12 cellular contexts compared by ENCODE assay signal in genomic region chr2:203873921-203874631, GRCh38. TPM values are rescaled to one million over a fixed set of nuclear protein-coding genes. Genes with fewer than 3 reads are reported as not detected.
A peak's percentile ranks its signal among the peaks of the same experiment; 100 is the strongest.
DNase-seq lines count a peak whose midpoint lies in the region; TF ChIP-seq lines count a peak whose summit lies in the region.
"Had no signal": no experiment of that assay in that cellular context is flagged by ENCODE, and none has a peak within 500 bp of the region (broad histone marks: within the 10 kb centered on the region; RNA-seq: fewer than 3 reads in every experiment).

No MANE protein-coding gene starts in this region.

- no peaks in the 10 kb centered on the region for H3K4me1 ChIP-seq in neural progenitor cell
- H3K4me1 ChIP-seq: HAP-1 had no signal

- no peak overlapping the region for H3K9ac ChIP-seq in neural progenitor cell

- H3K36me3 ChIP-seq in neural progenitor cell = no peaks in the 10 kb centered on the region
- H3K36me3 ChIP-seq: HAP-1 had no signal

- peak; percentile 39 for DNase-seq in activated CD4-positive, alpha-beta T cell treated with anti-CD3 and anti-CD28 coated beads, Interleukin-2, amount 10 ng/mL, durations not matched to agents 7 days and 5 days
- no peak for DNase-seq in activated CD4-positive, alpha-beta T cell treated with anti-CD3 and anti-CD28 coated beads for 1 hour
- peak; percentile 82 for DNase-seq in NCI-H2227 (lab: John Stamatoyannopoulos, UW; ENCODE audit: unreplicated experiment)
- peak; percentile 49 for DNase-seq in astrocyte of the hippocampus (ENCODE audit: low read depth, low spot score)
- peak; percentile 53 for DNase-seq in neural progenitor cell (ENCODE audit: low spot score)
- DNase-seq in SKM-1 (lab: John Stamatoyannopoulos, UW; ENCODE audit: unreplicated experiment) = no peak
- no peak for DNase-seq in pons (ENCODE audit: low spot score)
- DNase-seq in NCI-H446 treated with DMSO at 0.1 percent for 48 hours (lab: John Stamatoyannopoulos, UW) = no peak
- DNase-seq: EL, NCI-H82 had no signal

- no peaks in the 10 kb centered on the region for H3K27me3 ChIP-seq in neural progenitor cell

- H3K4me3 ChIP-seq in neural progenitor cell = no peak overlapping the region
- H3K4me3 ChIP-seq: coronary artery, HAP-1 had no signal

- peaks cover 15% of the 10 kb centered on the region for H3K9me3 Mint-ChIP-seq in activated CD4-positive, alpha-beta T cell treated with anti-CD3 and anti-CD28 coated beads, Interleukin-2, amount 10 ng/mL, durations not matched to agents 7 days and 5 days
- H3K9me3 Mint-ChIP-seq in neural progenitor cell = no peaks in the 10 kb centered on the region

- no peaks in the 10 kb centered on the region for H3K27me3 Mint-ChIP-seq in activated CD4-positive, alpha-beta T cell treated with anti-CD3 and anti-CD28 coated beads, Interleukin-2, amount 10 ng/mL, durations not matched to agents 7 days and 5 days
- peaks cover 3% of the 10 kb centered on the region for H3K27me3 Mint-ChIP-seq in neural progenitor cell (ENCODE audit: insufficient read depth, low read depth)

- H3K9me3 ChIP-seq in neural progenitor cell (ENCODE audit: low read depth) = no peaks in the 10 kb centered on the region
- H3K9me3 ChIP-seq: HAP-1 had no signal

- H3K4me2 ChIP-seq in neural progenitor cell = no peak overlapping the region

- peaks cover 54% of the 10 kb centered on the region for H3K36me3 Mint-ChIP-seq in activated CD4-positive, alpha-beta T cell treated with anti-CD3 and anti-CD28 coated beads, Interleukin-2, amount 10 ng/mL, durations not matched to agents 7 days and 5 days (ENCODE audit: low read depth)
- no peaks in the 10 kb centered on the region for H3K36me3 Mint-ChIP-seq in neural progenitor cell

- no peak for TF ChIP-seq CTCF in neural progenitor cell (IDR thresholded peaks at IDR 0.05)

- H3K27ac Mint-ChIP-seq in activated CD4-positive, alpha-beta T cell treated with anti-CD3 and anti-CD28 coated beads, Interleukin-2, amount 10 ng/mL, durations not matched to agents 7 days and 5 days = peak overlapping the region; percentile 43
- H3K27ac Mint-ChIP-seq in neural progenitor cell = no peak overlapping the region

- H3F3A ChIP-seq in neural progenitor cell (ENCODE audit: low read depth) = no peaks in the 10 kb centered on the region

- CTCF ChIA-PET in activated CD4-positive, alpha-beta T cell treated with anti-CD3 and anti-CD28 coated beads, Interleukin-2, amount 10 ng/mL, durations not matched to agents 7 days and 5 days (lab: Charles Lee) = interaction anchor here (0.9 to 5.3 kb wide), 9 partner anchors 12 to 152 kb away, joined by 3 to 20 read pairs (median 3); no protein-coding TSS in a partner anchor

- H3K27ac ChIP-seq in neural progenitor cell = no peak overlapping the region
- H3K27ac ChIP-seq: coronary artery had no signal

- H3K79me2 ChIP-seq in neural progenitor cell (ENCODE audit: low read depth) = no peaks in the 10 kb centered on the region

- peaks cover 79% of the 10 kb centered on the region for H3K4me1 Mint-ChIP-seq in activated CD4-positive, alpha-beta T cell treated with anti-CD3 and anti-CD28 coated beads, Interleukin-2, amount 10 ng/mL, durations not matched to agents 7 days and 5 days
- H3K4me1 Mint-ChIP-seq in neural progenitor cell = peaks cover 15% of the 10 kb centered on the region

- H2AFZ ChIP-seq in neural progenitor cell (replicated peaks) = peak overlapping the region; percentile 82

- no peak overlapping the region for H3K4me3 Mint-ChIP-seq in activated CD4-positive, alpha-beta T cell treated with anti-CD3 and anti-CD28 coated beads, Interleukin-2, amount 10 ng/mL, durations not matched to agents 7 days and 5 days
- no peak overlapping the region for H3K4me3 Mint-ChIP-seq in neural progenitor cell

- POLR2A ChIA-PET in activated CD4-positive, alpha-beta T cell treated with anti-CD3 and anti-CD28 coated beads, Interleukin-2, amount 10 ng/mL, durations not matched to agents 7 days and 5 days (lab: Charles Lee) = no interaction called here

- H4K20me1 ChIP-seq in neural progenitor cell (ENCODE audit: low read depth) = no peaks in the 10 kb centered on the region

RNA-seq across cellular contexts. Expression of gene CTLA4, which starts 6.5 kb away (rescaled TPM):
- 10 to 100 TPM; 20.1 to 22.7 TPM for total RNA-seq in activated CD4-positive, alpha-beta T cell treated with anti-CD3 and anti-CD28 coated beads, Interleukin-2, amount 10 ng/mL, durations not matched to agents 7 days and 5 days
- total RNA-seq in neural progenitor cell (ENCODE audit: low replicate concordance) = not detected in 2 replicates

Comparison
In these comparisons a context has a peak if more than half of its experiments do, and no peak if none do; other contexts are left out.
1. DNase-seq: peak in activated CD4-positive, alpha-beta T cell treated with anti-CD3 and anti-CD28 coated beads, Interleukin-2, amount 10 ng/mL, durations not matched to agents 7 days and 5 days (single experiment), NCI-H2227 (single experiment), astrocyte of the hippocampus (single experiment) and neural progenitor cell (single experiment); none in activated CD4-positive, alpha-beta T cell treated with anti-CD3 and anti-CD28 coated beads for 1 hour (single experiment), SKM-1 (single experiment), pons (single experiment) and NCI-H446 treated with DMSO at 0.1 percent for 48 hours (single experiment).
2. RNA of gene CTLA4, which starts 6.5 kb away (total RNA-seq): 20.1 to 22.7 TPM in activated CD4-positive, alpha-beta T cell treated with anti-CD3 and anti-CD28 coated beads, Interleukin-2, amount 10 ng/mL, durations not matched to agents 7 days and 5 days; not detected in neural progenitor cell; every median in the first group is over 10 times any median in the second.